In genomic region chr17:81253358-81254131, GRCh38 we compare ENCODE assay signal across 8 cellular contexts. TPM values are rescaled to one million over a fixed set of nuclear protein-coding genes. Genes with fewer than 3 reads are reported as not detected.
DNase-seq lines count a peak whose midpoint lies in the region; ATAC-seq and TF ChIP-seq lines count a peak whose summit lies in the region.

No MANE protein-coding gene starts in this region.

- WGBS in SK-N-SH (ENCODE audit: low lambda C conversion rate), result 72% methylated on average over 19 of the region's 19 CpGs

- H3K27ac ChIP-seq in SK-N-SH (ENCODE audit: low read depth in 2 of 2, low read length in 1 of 2) (no peak overlapping the region; a peak in 1 of 4 replicates), left ventricle myocardium inferior (replicated peaks) (no peak overlapping the region)

- H3K36me3 Mint-ChIP-seq in activated naive CD8-positive, alpha-beta T cell treated with anti-CD3 and anti-CD28 coated beads for 36 hours, result peaks cover 17% of the 10 kb centered on the region

- intact Hi-C loops in left ventricle myocardium inferior (cut with micrococcal nuclease), result loop anchor here (5.0 to 10.0 kb wide), 2 partner anchors 221 to 349 kb away; no protein-coding TSS in a partner anchor

- H2AFZ ChIP-seq in SK-N-SH (ENCODE audit: low read depth), result no peak overlapping the region

- H3K36me3 ChIP-seq in BJ (ENCODE audit: control insufficient read depth, insufficient read depth, low read length) (peaks cover 32% of the 10 kb centered on the region), SK-N-SH (replicated peaks in 1 of 2; ENCODE audit: control insufficient read depth in 1 of 2, insufficient read depth in 2 of 2, low read length in 1 of 2) (peaks cover 39 to 48% of the 10 kb centered on the region in 2 experiments), left ventricle myocardium inferior (peaks cover 32% of the 10 kb centered on the region)

- TF ChIP-seq RAD21 in SK-N-SH (IDR thresholded peaks at IDR 0.05; ENCODE audit: low read length), result peak; percentile 99

- peaks cover 13% of the 10 kb centered on the region; the same call in 1 of the 2 replicates for H3K79me2 ChIP-seq in SK-N-SH (ENCODE audit: insufficient read depth)

- TF ChIP-seq CTCF in BJ (IDR thresholded peaks at IDR 0.05; ENCODE audit: insufficient read depth, low read depth, low read length) (peak; percentile 73), HFF-Myc (IDR thresholded peaks at IDR 0.05; ENCODE audit: low read depth, low read length, missing control alignments) (peak; percentile 63), SK-N-SH (IDR thresholded peaks at IDR 0.05) (peak; percentile 92), left ventricle myocardium inferior (IDR thresholded peaks at IDR 0.05; ENCODE audit: borderline replicate concordance) (peak; percentile 86)

- no peaks in the 10 kb centered on the region for H3K9me3 Mint-ChIP-seq in activated naive CD8-positive, alpha-beta T cell treated with anti-CD3 and anti-CD28 coated beads for 36 hours

- no peaks in the 10 kb centered on the region for H3K9me3 ChIP-seq in SK-N-SH
- H3K9me3 ChIP-seq in left ventricle myocardium inferior (replicated peaks), result no peaks in the 10 kb centered on the region

- POLR2A ChIA-PET in BJ (lab: Charles Lee), result no interaction called here
- POLR2A ChIA-PET in SK-N-SH (lab: Yijun Ruan, JAX), result interaction anchor here (1.3 kb wide), 1 partner anchor 231 kb away, joined by 5 read pairs; no protein-coding TSS in a partner anchor

- H3K4me1 Mint-ChIP-seq in activated naive CD8-positive, alpha-beta T cell treated with anti-CD3 and anti-CD28 coated beads for 36 hours, result peaks cover 12% of the 10 kb centered on the region

- H3K27ac Mint-ChIP-seq in activated naive CD8-positive, alpha-beta T cell treated with anti-CD3 and anti-CD28 coated beads for 36 hours, result no peak overlapping the region

- CTCF ChIA-PET in BJ (lab: Yijun Ruan, JAX) (interaction anchor here (0.7 to 3.5 kb wide), 25 partner anchors 9 to 355 kb away, joined by 3 to 47 read pairs (median 4); partner anchors contain the start of genes NDUFAF8 and TEPSIN), SK-N-SH (lab: Yijun Ruan, JAX) (interaction anchor here (0.6 to 11.3 kb wide), 77 partner anchors 8 to 356 kb away, joined by 3 to 140 read pairs (median 4); partner anchors contain the start of genes BAHCC1, CEP131, FAAP100 and NDUFAF8)

- H3K4me3 ChIP-seq in BJ (ENCODE audit: low read depth, low read length) (no peak overlapping the region), HFF-Myc (replicated peaks; ENCODE audit: low read depth, low read length) (no peak overlapping the region), SK-N-SH (ENCODE audit: low read depth in 2 of 2, low read length in 1 of 2) (peak overlapping the region in 1 of 2 experiments; percentile 21; a peak in 1 of 4 replicates), left ventricle myocardium inferior (no peak overlapping the region)

- no peak for TF ChIP-seq EP300 in SK-N-SH (IDR thresholded peaks at IDR 0.05; ENCODE audit: borderline replicate concordance in 1 of 2, low read depth in 1 of 2, low read length in 1 of 2)

- H3K4me2 ChIP-seq in SK-N-SH, result no peak overlapping the region

- no peak overlapping the region for H3K4me3 Mint-ChIP-seq in activated naive CD8-positive, alpha-beta T cell treated with anti-CD3 and anti-CD28 coated beads for 36 hours

- H3K27me3 ChIP-seq in BJ (ENCODE audit: control insufficient read depth, insufficient read depth, low read length) (no peaks in the 10 kb centered on the region), SK-N-SH (ENCODE audit: insufficient read depth) (no peaks in the 10 kb centered on the region), left ventricle myocardium inferior (ENCODE audit: low read depth) (no peaks in the 10 kb centered on the region)

- H3K4me1 ChIP-seq in SK-N-SH (ENCODE audit: control insufficient read depth in 1 of 2, insufficient read depth in 2 of 2, low read depth in 1 of 2, low read length in 1 of 2), result peaks cover 0 to 38% of the 10 kb centered on the region in 2 experiments; a peak in 1 of 4 replicates
- H3K4me1 ChIP-seq in left ventricle myocardium inferior, result peaks cover 41% of the 10 kb centered on the region

- no peaks in the 10 kb centered on the region for H3K9me2 ChIP-seq in SK-N-SH

- ATAC-seq in HG02588 (IDR thresholded peaks at IDR 0.05; ENCODE audit: unreplicated experiment), result no peak
- ATAC-seq in GM18517 (IDR thresholded peaks at IDR 0.05; ENCODE audit: unreplicated experiment), result no peak

- no peaks in the 10 kb centered on the region for H3K27me3 Mint-ChIP-seq in activated naive CD8-positive, alpha-beta T cell treated with anti-CD3 and anti-CD28 coated beads for 36 hours

- DNase-seq in BJ (ENCODE audit: low read depth) (no peak), HFF-Myc (ENCODE audit: extremely low read depth, low read depth) (no peak), SK-N-SH (peak; percentile 92), left ventricle myocardium inferior (no peak)
- DNase-seq in activated naive CD8-positive, alpha-beta T cell treated with anti-CD3 and anti-CD28 coated beads for 36 hours, result peak; percentile 52
- peak; percentile 26 to 54 (median 30) for DNase-seq in stimulated activated CD4-positive, alpha-beta T cell treated with anti-CD3 and anti-CD28 coated beads, Interleukin-12 subunit alpha, Interleukin-12 subunit beta, amount 100 ng/mL, for 48 hours (ENCODE audit: low read depth in 2 of 3, low spot score in 1 of 3)

- no peaks in the 10 kb centered on the region for H3F3A ChIP-seq in SK-N-SH (replicated peaks; ENCODE audit: insufficient read depth)

- peaks cover 16% of the 10 kb centered on the region for H4K20me1 ChIP-seq in SK-N-SH (ENCODE audit: insufficient read depth)

- no peak overlapping the region for H3K9ac ChIP-seq in SK-N-SH

TF ChIP-seq in SK-N-SH, 30 proteins besides CTCF, POLR2A, EP300 and RAD21:
- TF ChIP-seq FOXM1 (IDR thresholded peaks at IDR 0.05; ENCODE audit: low read depth) (no peak), RCOR1 (IDR thresholded peaks at IDR 0.05; ENCODE audit: low read length) (0 out of 2 replicates have a peak, but pooled peaks have one; percentile 15), SMC3 (IDR thresholded peaks at IDR 0.05; ENCODE audit: low read depth, low read length) (peak; percentile 94), USF1 (IDR thresholded peaks at IDR 0.05; ENCODE audit: borderline replicate concordance, low read depth) (no peak), PBX3 (IDR thresholded peaks at IDR 0.05) (no peak), SIN3A (IDR thresholded peaks at IDR 0.05; ENCODE audit: borderline replicate concordance, low read depth, low read length) (no peak)

RNA-seq across cellular contexts. Expression of gene NDUFAF8, which starts 14.4 kb away (rescaled TPM):
- polyA plus RNA-seq in BJ (2011; rRNA removed) (70.8 and 130 TPM in 2 replicates), SK-N-SH (2012; rRNA removed) (194 and 229 TPM in 2 replicates)
- polyA minus RNA-seq in BJ (2011; rRNA and poly(A)+ RNA removed), result 12.1 and 14.0 TPM in 2 replicates
- polyA plus RNA-seq in SK-N-SH (2012; cell fraction: cytosol; rRNA removed), result 230 and 349 TPM in 2 replicates
- polyA plus RNA-seq in SK-N-SH (2012; cell fraction: nucleus; rRNA removed), result 139 and 227 TPM in 2 replicates
- 100 to 1,000 TPM in 1 of 2 experiments, 10 to 100 TPM in 1; 97.2 to 102 TPM for total RNA-seq in activated naive CD8-positive, alpha-beta T cell treated with anti-CD3 and anti-CD28 coated beads for 36 hours
- 61.5 TPM for total RNA-seq in left ventricle myocardium inferior

RNA-seq across cellular contexts. Expression of gene TEPSIN, which starts 14.7 kb away (rescaled TPM):
- polyA plus RNA-seq in BJ (2011; rRNA removed), result 7.5 and 19.4 TPM in 2 replicates
- polyA minus RNA-seq in BJ (2011; rRNA and poly(A)+ RNA removed), result 4.6 and 8.3 TPM in 2 replicates
- polyA plus RNA-seq in SK-N-SH (2012; rRNA removed), result 35.3 and 36.1 TPM in 2 replicates
- polyA plus RNA-seq in SK-N-SH (2012; cell fraction: cytosol; rRNA removed), result 4.6 and 9.6 TPM in 2 replicates
- 379 and 617 TPM in 2 replicates for polyA plus RNA-seq in SK-N-SH (2012; cell fraction: nucleus; rRNA removed)
- 10 to 100 TPM; 25.9 to 31.7 TPM for total RNA-seq in activated naive CD8-positive, alpha-beta T cell treated with anti-CD3 and anti-CD28 coated beads for 36 hours
- 15.9 TPM for total RNA-seq in left ventricle myocardium inferior

RNA-seq across cellular contexts. Expression of gene CEP131, which starts 30.8 kb away (rescaled TPM):
- polyA plus RNA-seq in BJ (2011; rRNA removed) (3.7 and 4.9 TPM in 2 replicates), SK-N-SH (2012; rRNA removed) (26.5 and 34.8 TPM in 2 replicates)
- polyA minus RNA-seq in BJ (2011; rRNA and poly(A)+ RNA removed), result 3.5 and 5.4 TPM in 2 replicates
- 12.9 and 16.3 TPM in 2 replicates for polyA plus RNA-seq in SK-N-SH (2012; cell fraction: cytosol; rRNA removed)
- polyA plus RNA-seq in SK-N-SH (2012; cell fraction: nucleus; rRNA removed), result 196 and 378 TPM in 2 replicates
- 10 to 100 TPM in 1 of 2 experiments, 1 to 10 TPM in 1; 8.6 to 10.2 TPM for total RNA-seq in activated naive CD8-positive, alpha-beta T cell treated with anti-CD3 and anti-CD28 coated beads for 36 hours
- 7.6 TPM for total RNA-seq in left ventricle myocardium inferior

RNA-seq across cellular contexts. Expression of gene SLC38A10, which starts 41.6 kb away (rescaled TPM):
- polyA plus RNA-seq in BJ (2011; rRNA removed) (34.6 and 55.4 TPM in 2 replicates), SK-N-SH (2012; rRNA removed) (64.3 and 82.2 TPM in 2 replicates)
- polyA minus RNA-seq in BJ (2011; rRNA and poly(A)+ RNA removed), result 49.8 and 63.7 TPM in 2 replicates
- 29.3 and 49.2 TPM in 2 replicates for polyA plus RNA-seq in SK-N-SH (2012; cell fraction: cytosol; rRNA removed)
- polyA plus RNA-seq in SK-N-SH (2012; cell fraction: nucleus; rRNA removed), result 190 and 211 TPM in 2 replicates
- 10 to 100 TPM; 35.7 to 38.7 TPM for total RNA-seq in activated naive CD8-positive, alpha-beta T cell treated with anti-CD3 and anti-CD28 coated beads for 36 hours
- total RNA-seq in left ventricle myocardium inferior, result 50.1 TPM

Comparison
In these comparisons a context has a peak if more than half of its experiments do, and no peak if none do; other contexts are left out.
1. DNase-seq: peak in SK-N-SH (single experiment), activated naive CD8-positive, alpha-beta T cell treated with anti-CD3 and anti-CD28 coated beads for 36 hours (single experiment) and stimulated activated CD4-positive, alpha-beta T cell treated with anti-CD3 and anti-CD28 coated beads, Interleukin-12 subunit alpha, Interleukin-12 subunit beta, amount 100 ng/mL, for 48 hours (3 of 3); none in BJ (single experiment), HFF-Myc (single experiment) and left ventricle myocardium inferior (single experiment).
2. Peak in every context shown above with its lines, with median percentiles within 50 percentile points of each other: CTCF ChIP-seq.